ENCODE assay signal across 6 cellular contexts in genomic region chr4:112125416-112125815, GRCh38.
"Had no signal": no experiment of that assay in that cellular context is flagged by ENCODE, and none has a peak within 500 bp of the region (broad histone marks: within the 10 kb centered on the region; RNA-seq: fewer than 3 reads in every experiment).

No MANE protein-coding gene starts in this region.

- H3K27ac ChIP-seq: GM23248 had no signal

- DNase-seq: GM23248, GOT3, H7, IMR-90 had no signal

- H3K9me3 ChIP-seq: HAP-1 had no signal

- H2AFZ ChIP-seq: GM23248 had no signal

- H3K4me3 ChIP-seq: GM23248, HAP-1, K562 had no signal

- H3K36me3 ChIP-seq: HAP-1 had no signal
